In genomic region chr4:96638132-96638531, GRCh38 we compare ENCODE assay signal across 23 cellular contexts.
"Had no signal": no experiment of that assay in that cellular context is flagged by ENCODE, and none has a peak within 500 bp of the region (broad histone marks: within the 10 kb centered on the region; RNA-seq: fewer than 3 reads in every experiment).

No MANE protein-coding gene starts in this region.

- H3K4me1 ChIP-seq: esophagus muscularis mucosa, gastrocnemius medialis, neural progenitor cell, suprapubic skin, thyroid gland had no signal

- H3K27ac ChIP-seq: epithelial cell of prostate, esophagus muscularis mucosa, gastrocnemius medialis, neural progenitor cell, ovary, suprapubic skin, thyroid gland had no signal

- DNase-seq: effector memory CD8-positive, alpha-beta T cell; gastrocnemius medialis; kidney; left cardiac atrium; natural killer cell; nucleus accumbens; ovary; right cardiac atrium; stimulated activated CD4-positive, alpha-beta T cell treated with anti-CD3 and anti-CD28 coated beads, Interleukin-2, amount 100 ng/mL, for 48 hours; stimulated activated CD8-positive, alpha-beta memory T cell treated with anti-CD3 and anti-CD28 coated beads, Interleukin-4, amount 100 ng/mL, for 48 hours; stimulated activated naive CD8-positive, alpha-beta T cell treated with anti-CD3 and anti-CD28 coated beads, Interleukin-15, Interleukin-2, amounts not matched to agents 100 U/mL and 50 U/mL, for 24 hours; thyroid gland had no signal

- H3K9me3 ChIP-seq: esophagus muscularis mucosa, gastrocnemius medialis, ovary, suprapubic skin, thyroid gland had no signal

- H3K4me2 ChIP-seq: neural progenitor cell, smooth muscle cell had no signal

- ATAC-seq: effector memory CD8-positive, alpha-beta T cell; gastrocnemius medialis; left cardiac atrium; natural killer cell; right cardiac atrium; stimulated activated effector memory CD8-positive, alpha-beta T cell treated with anti-CD3 and anti-CD28 coated beads, Interleukin-12 subunit alpha, Interleukin-12 subunit beta, amount 100 ng/mL, for 72 hours; stimulated activated naive CD8-positive, alpha-beta T cell treated with anti-CD3 and anti-CD28 coated beads, Interleukin-15, Interleukin-2, amounts not matched to agents 100 U/mL and 50 U/mL, for 24 hours had no signal

- FAIRE-seq: colon, kidney, urothelium cell line had no signal

- H2AFZ ChIP-seq: neural progenitor cell had no signal

- H3K4me3 ChIP-seq: esophagus muscularis mucosa, gastrocnemius medialis, neural progenitor cell, ovary, smooth muscle cell, suprapubic skin, thyroid gland had no signal

- H3K36me3 ChIP-seq: esophagus muscularis mucosa, gastrocnemius medialis, neural progenitor cell, ovary, suprapubic skin, thyroid gland had no signal

- H3K36me3 Mint-ChIP-seq: neural progenitor cell; stimulated activated effector memory CD8-positive, alpha-beta T cell treated with anti-CD3 and anti-CD28 coated beads, Interleukin-12 subunit alpha, Interleukin-12 subunit beta, amount 100 ng/mL, for 72 hours; type B pancreatic cell had no signal

- H3K27me3 ChIP-seq: esophagus muscularis mucosa, gastrocnemius medialis, neural progenitor cell, ovary, suprapubic skin, thyroid gland had no signal

- H3K9ac ChIP-seq: neural progenitor cell had no signal

- H3K4me3 Mint-ChIP-seq: dendritic cell treated with granulocyte-macrophage colony-stimulating factor and Interleukin-4, amounts not matched to agents 40 ng/mL and 50 ng/mL, for 4 days; effector memory CD8-positive, alpha-beta T cell; natural killer cell; neural progenitor cell; stimulated activated effector memory CD8-positive, alpha-beta T cell treated with anti-CD3 and anti-CD28 coated beads, Interleukin-12 subunit alpha, Interleukin-12 subunit beta, amount 100 ng/mL, for 72 hours; type B pancreatic cell had no signal

- H3K4me1 Mint-ChIP-seq: natural killer cell; stimulated activated effector memory CD8-positive, alpha-beta T cell treated with anti-CD3 and anti-CD28 coated beads, Interleukin-12 subunit alpha, Interleukin-12 subunit beta, amount 100 ng/mL, for 72 hours had no signal

- H3K27ac Mint-ChIP-seq: dendritic cell treated with granulocyte-macrophage colony-stimulating factor and Interleukin-4, amounts not matched to agents 40 ng/mL and 50 ng/mL, for 4 days; effector memory CD8-positive, alpha-beta T cell; natural killer cell; neural progenitor cell; progenitor cell of endocrine pancreas; stimulated activated effector memory CD8-positive, alpha-beta T cell treated with anti-CD3 and anti-CD28 coated beads, Interleukin-12 subunit alpha, Interleukin-12 subunit beta, amount 100 ng/mL, for 72 hours; type B pancreatic cell had no signal

- H3K27me3 Mint-ChIP-seq: dendritic cell treated with granulocyte-macrophage colony-stimulating factor and Interleukin-4, amounts not matched to agents 40 ng/mL and 50 ng/mL, for 4 days; effector memory CD8-positive, alpha-beta T cell; progenitor cell of endocrine pancreas; type B pancreatic cell had no signal

- H3K9me3 Mint-ChIP-seq: neural progenitor cell had no signal
